Comparison of ENCODE assay signal across 13 cellular contexts in the genomic region with DNA sequence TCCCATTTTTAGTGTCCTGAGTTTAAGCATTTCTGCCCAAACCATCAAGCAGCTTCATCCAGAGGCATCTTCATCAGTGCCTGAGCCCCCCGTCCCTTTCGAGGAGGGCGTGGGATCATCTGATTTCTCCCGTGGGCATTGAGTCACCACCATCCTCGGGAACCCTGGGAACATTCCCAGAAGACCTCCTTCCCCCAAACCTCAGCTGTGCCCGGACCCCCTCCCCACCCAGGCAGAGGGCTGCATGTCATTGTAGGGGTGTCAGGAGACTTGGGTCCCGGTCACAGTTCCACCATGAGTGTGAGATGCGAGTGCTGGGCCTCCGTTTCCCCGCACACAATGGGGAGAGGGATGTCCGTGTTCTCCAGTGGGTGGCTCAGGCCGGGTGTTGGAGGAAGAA. TPM values are rescaled to one million over a fixed set of nuclear protein-coding genes. Genes with fewer than 3 reads are reported as not detected.
DNase-seq lines count a peak whose midpoint lies in the region; TF ChIP-seq lines count a peak whose summit lies in the region.
"Not testable (repeated sequence)": the region's sequence is repeated elsewhere in the genome, so short reads cannot be mapped to it uniquely, and the experiment has no call there.
"Had no signal": no experiment of that assay in that cellular context is flagged by ENCODE, and none has a peak within 500 bp of the region (broad histone marks: within the 10 kb centered on the region; RNA-seq: fewer than 3 reads in every experiment).

No MANE protein-coding gene starts in this region.

- H2BK12ac ChIP-seq in neuronal stem cell (ENCODE audit: low read length): not testable (repeated sequence)

- H3K18ac ChIP-seq in neuronal stem cell (ENCODE audit: low read length): not testable (repeated sequence)

- H3K36me3 Mint-ChIP-seq in endodermal cell (ENCODE audit: low read depth): not testable (repeated sequence)

- H3K27me3 ChIP-seq in endodermal cell (ENCODE audit: control insufficient read depth, insufficient read depth, low read length, poor library complexity, severe bottlenecking); neuronal stem cell (ENCODE audit: control insufficient read depth in 3 of 3, insufficient read depth in 3 of 3, low read depth in 1 of 3, low read length in 3 of 3): not testable (repeated sequence)
- peaks cover 0 to 80% (median 0%) of the 10 kb centered on the region in 4 donors for H3K27me3 ChIP-seq in esophagus muscularis mucosa

- not testable (repeated sequence) for H3K4me3 ChIP-seq in endodermal cell (ENCODE audit: low read length); esophagus muscularis mucosa; neuronal stem cell (ENCODE audit: low read length in 2 of 2)

- not testable (repeated sequence) for H3K9me3 ChIP-seq in endodermal cell (ENCODE audit: control insufficient read depth, low read length); esophagus muscularis mucosa; neuronal stem cell (replicated peaks in 1 of 2; ENCODE audit: control insufficient read depth in 2 of 2, insufficient read depth in 1 of 2, low read depth in 1 of 2, low read length in 2 of 2)

- 94 to 96% methylated on average over 6 to 11 of the region's 12 CpGs for WGBS in endodermal cell (ENCODE audit: insufficient coverage in 1 of 2, insufficient read length in 1 of 2), 2 experiments
- 94% methylated on average over 8 of the region's 12 CpGs for WGBS in esophagus muscularis mucosa
- WGBS in neuronal stem cell (ENCODE audit: extremely low coverage in 2 of 2, insufficient read length in 2 of 2, insufficient replicate concordance in 1 of 2), 2 donors: no CpG with 5 or more reads among the region's 12 CpGs

- not testable (repeated sequence) for H3K9ac ChIP-seq in endodermal cell (ENCODE audit: extremely low read depth, low read length, poor library complexity, severe bottlenecking); neuronal stem cell (ENCODE audit: low read depth, low read length, poor library complexity)

- not testable (repeated sequence) for TF ChIP-seq EP300 in esophagus muscularis mucosa (IDR thresholded peaks at IDR 0.05)

- not testable (repeated sequence) for H3K27ac ChIP-seq in endodermal cell (ENCODE audit: low read depth, low read length); esophagus muscularis mucosa (replicated peaks in 1 of 4); neuronal stem cell (replicated peaks; ENCODE audit: low read length)

- peaks cover 44% of the 10 kb centered on the region for H3K27me3 Mint-ChIP-seq in endodermal cell (ENCODE audit: insufficient read depth)

- H2BK120ac ChIP-seq in neuronal stem cell (ENCODE audit: low read depth, low read length): not testable (repeated sequence)

- not testable (repeated sequence) for H4K91ac ChIP-seq in neuronal stem cell (ENCODE audit: low read depth, low read length, poor library complexity)

- not testable (repeated sequence) for H3K36me3 ChIP-seq in endodermal cell (ENCODE audit: control insufficient read depth, insufficient read depth, low read length); esophagus muscularis mucosa; neuronal stem cell (replicated peaks in 1 of 2; ENCODE audit: control insufficient read depth in 2 of 2, insufficient read depth in 2 of 2, low read length in 2 of 2)

- not testable (repeated sequence) for H3K4me1 ChIP-seq in endodermal cell (ENCODE audit: control insufficient read depth, insufficient read depth, low read length); esophagus muscularis mucosa; neuronal stem cell (ENCODE audit: control insufficient read depth in 2 of 2, insufficient read depth in 1 of 2, low read depth in 1 of 2, low read length in 2 of 2)

- not testable (repeated sequence) for H2AFZ ChIP-seq in neuronal stem cell (ENCODE audit: low read length)

- not testable (repeated sequence) for H3K4ac ChIP-seq in neuronal stem cell (ENCODE audit: low read length)

- peaks cover 16% of the 10 kb centered on the region for H3K9me3 Mint-ChIP-seq in endodermal cell

- not testable (repeated sequence) for TF ChIP-seq POLR2A in esophagus muscularis mucosa (IDR thresholded peaks at IDR 0.05; ENCODE audit: low read depth)

- not testable (repeated sequence) for H2AK5ac ChIP-seq in neuronal stem cell (ENCODE audit: low read depth, low read length)

- H3K23ac ChIP-seq in neuronal stem cell (ENCODE audit: low read depth, low read length, poor library complexity): not testable (repeated sequence)

- not testable (repeated sequence) for H3K4me2 ChIP-seq in neuronal stem cell (ENCODE audit: insufficient read depth, low read length, poor library complexity, severe bottlenecking)

- DNase-seq in endodermal cell: peak; percentile 16
- DNase-seq in esophagus muscularis mucosa (ENCODE audit: extremely low spot score): peak; percentile 64
- DNase-seq in mesenteric fat pad (ENCODE audit: low spot score): peak; percentile 67
- DNase-seq in neuronal stem cell (ENCODE audit: low spot score): not testable (repeated sequence)

- peak overlapping the region; percentile 9 for H4K8ac ChIP-seq in neuronal stem cell (ENCODE audit: low read depth, low read length)

- TF ChIP-seq CTCF in endodermal cell (conservative IDR thresholded peaks at IDR 0.05); esophagus muscularis mucosa (IDR thresholded peaks at IDR 0.05): not testable (repeated sequence)

- intact Hi-C loops in esophagus muscularis mucosa (cut with DNase I): not testable (repeated sequence)

- not testable (repeated sequence) for H3K14ac ChIP-seq in neuronal stem cell (ENCODE audit: low read length)

- not testable (repeated sequence) for H3K27ac Mint-ChIP-seq in endodermal cell

- H2BK5ac ChIP-seq in neuronal stem cell (ENCODE audit: low read length): not testable (repeated sequence)

- not testable (repeated sequence) for H3K79me1 ChIP-seq in neuronal stem cell (ENCODE audit: low read depth, low read length)

- not testable (repeated sequence) for H2BK15ac ChIP-seq in neuronal stem cell (ENCODE audit: low read length)

- H3K4me3 Mint-ChIP-seq in endodermal cell: not testable (repeated sequence)

- H3K4me1 Mint-ChIP-seq in endodermal cell: not testable (repeated sequence)

RNA-seq across cellular contexts. Expression of gene FLT4, which starts 32.6 kb away (rescaled TPM):
- total RNA-seq in endodermal cell (1 to 10 TPM; 6.9 to 7.9 TPM), esophagus muscularis mucosa (10 to 100 TPM; 10.4 to 15.6 (median 11.8) TPM), mesenteric fat pad (26.8 TPM)
- 5.0 TPM for polyA plus RNA-seq in endodermal cell (2013, experiment 1 of 2)
- polyA plus RNA-seq in endodermal cell (2013, experiment 2 of 2): 5.1 TPM
- 5.4 TPM for polyA plus RNA-seq in neuronal stem cell (2013, experiment 1 of 2)
- polyA plus RNA-seq in neuronal stem cell (2013, experiment 2 of 2): 5.5 TPM
- total RNA-seq: GM12878 had no signal
- polyA plus RNA-seq: AG04450, CD14-positive monocyte had no signal

RNA-seq across cellular contexts. Expression of gene OR2Y1, which starts 57.9 kb away (rescaled TPM):
- total RNA-seq in endodermal cell (not detected), esophagus muscularis mucosa (not detected), mesenteric fat pad (not detected)
- not detected for polyA plus RNA-seq in endodermal cell (2013, experiment 1 of 2)
- polyA plus RNA-seq in endodermal cell (2013, experiment 2 of 2): not detected
- not detected for polyA plus RNA-seq in neuronal stem cell (2013, experiment 1 of 2)
- not detected for polyA plus RNA-seq in neuronal stem cell (2013, experiment 2 of 2)
- total RNA-seq: A673; CD4-positive, alpha-beta memory T cell; CD4-positive, CD25-positive, alpha-beta regulatory T cell; CD8-positive, alpha-beta memory T cell; Daoy; G401; GM12878 had no signal
- polyA plus RNA-seq: AG04450; CD14-positive monocyte; CD4-positive, alpha-beta memory T cell; CD4-positive, CD25-positive, alpha-beta regulatory T cell; CD8-positive, alpha-beta memory T cell; GM12878 had no signal
